8 cellular contexts compared by ENCODE assay signal in genomic region chr11:90223248-90223585, GRCh38. TPM values are rescaled to one million over a fixed set of nuclear protein-coding genes. Genes with fewer than 3 reads are reported as not detected.
DNase-seq lines count a peak whose midpoint lies in the region; ATAC-seq and TF ChIP-seq lines count a peak whose summit lies in the region.

No MANE protein-coding gene starts in this region.

- peak overlapping the region; percentile 83 for H3K4me2 ChIP-seq in neuronal stem cell (ENCODE audit: insufficient read depth, low read length, poor library complexity, severe bottlenecking)

- H2BK15ac ChIP-seq in neuronal stem cell (ENCODE audit: low read length) = no peak overlapping the region

- H3K27ac ChIP-seq in A673 (ENCODE audit: low read depth, low read length, poor library complexity, severe bottlenecking) = peak overlapping the region; percentile 85
- H3K27ac ChIP-seq in epithelial cell of prostate = peak overlapping the region; percentile 60
- peak overlapping the region; percentile 6 for H3K27ac ChIP-seq in neuronal stem cell (replicated peaks; ENCODE audit: low read length)

- no peak overlapping the region for H3K14ac ChIP-seq in neuronal stem cell (ENCODE audit: low read length)

- H3K27me3 ChIP-seq in A673 (replicated peaks; ENCODE audit: insufficient read depth, low read depth, low read length, poor library complexity) (no peaks in the 10 kb centered on the region), neuronal stem cell (ENCODE audit: control insufficient read depth in 3 of 3, insufficient read depth in 3 of 3, low read depth in 1 of 3, low read length in 3 of 3) (no peaks in the 10 kb centered on the region)

- no peaks in the 10 kb centered on the region for H3K79me1 ChIP-seq in neuronal stem cell (ENCODE audit: low read depth, low read length)

- no peak overlapping the region for H2BK120ac ChIP-seq in neuronal stem cell (ENCODE audit: low read depth, low read length)

- peak overlapping the region; percentile 84 for H3K18ac ChIP-seq in neuronal stem cell (ENCODE audit: low read length)

- H3K4me3 ChIP-seq in A673 (ENCODE audit: low read depth, low read length, poor library complexity, severe bottlenecking) (peak overlapping the region; percentile 73), neuronal stem cell (ENCODE audit: low read length in 2 of 2) (peak overlapping the region; percentile 71 to 90)

- H2BK12ac ChIP-seq in neuronal stem cell (ENCODE audit: low read length) = no peak overlapping the region

- CTCF ChIA-PET in A673 (lab: Charles Lee) = interaction anchor here (0.6 kb wide), 1 partner anchor 13 kb away, joined by 3 read pairs; no protein-coding TSS in a partner anchor

- H3K23ac ChIP-seq in neuronal stem cell (ENCODE audit: low read depth, low read length, poor library complexity) = peak overlapping the region; percentile 58

- no peak for DNase-seq in A673 (ENCODE audit: low spot score)
- DNase-seq in NCI-H524 treated with DMSO at 0.1 percent for 48 hours (lab: John Stamatoyannopoulos, UW) = peak; percentile 63
- no peak for DNase-seq in epithelial cell of prostate (ENCODE audit: low read depth, low spot score)
- no peak for DNase-seq in neuronal stem cell (ENCODE audit: low spot score)
- no peak for DNase-seq in NCI-H2171 treated with DMSO at 0.1 percent for 48 hours (lab: John Stamatoyannopoulos, UW)
- DNase-seq in NOMO-1 treated with DMSO at 0.1 percent for 48 hours (lab: John Stamatoyannopoulos, UW; ENCODE audit: unreplicated experiment) = no peak
- no peak for DNase-seq in central memory CD4-positive, alpha-beta T cell

- peak overlapping the region; percentile 53 for H4K8ac ChIP-seq in neuronal stem cell (ENCODE audit: low read depth, low read length)

- no peak overlapping the region for H3K4ac ChIP-seq in neuronal stem cell (ENCODE audit: low read length)

- H3K36me3 ChIP-seq in A673 (ENCODE audit: insufficient read depth, low read length, poor library complexity, severe bottlenecking) (peaks cover 8% of the 10 kb centered on the region), neuronal stem cell (replicated peaks in 1 of 2; ENCODE audit: control insufficient read depth in 2 of 2, insufficient read depth in 2 of 2, low read length in 2 of 2) (no peaks in the 10 kb centered on the region)

- H4K91ac ChIP-seq in neuronal stem cell (ENCODE audit: low read depth, low read length, poor library complexity) = no peak overlapping the region

- intact Hi-C loops in A673 (cut with micrococcal nuclease; ENCODE audit: unreplicated experiment) = no loop called here

- H2BK5ac ChIP-seq in neuronal stem cell (ENCODE audit: low read length) = no peak overlapping the region

- TSS peak; percentile 77 for BruUV-seq in A673 (replicated peaks; lab: Mats Ljungman, UMichigan)

- H3K9ac ChIP-seq in neuronal stem cell (ENCODE audit: low read depth, low read length, poor library complexity) = peak overlapping the region; percentile 91

- POLR2A ChIA-PET in A673 (lab: Charles Lee; ENCODE audit: low non-redundant PET) = no interaction called here

- TF ChIP-seq CTCF in A673 (conservative IDR thresholded peaks at IDR 0.05; ENCODE audit: low read depth, low read length) = no peak

- peak; percentile 47 for ATAC-seq in GM21381 (IDR thresholded peaks at IDR 0.05; ENCODE audit: unreplicated experiment)

- H3K4me1 ChIP-seq in A673 (ENCODE audit: insufficient read depth, low read length, poor library complexity, severe bottlenecking) = peaks cover 17% of the 10 kb centered on the region
- peaks cover 0 to 2% of the 10 kb centered on the region in 2 donors for H3K4me1 ChIP-seq in neuronal stem cell (ENCODE audit: control insufficient read depth in 2 of 2, insufficient read depth in 1 of 2, low read depth in 1 of 2, low read length in 2 of 2)

- H2AFZ ChIP-seq in neuronal stem cell (ENCODE audit: low read length) = peak overlapping the region; percentile 92

- H2AK5ac ChIP-seq in neuronal stem cell (ENCODE audit: low read depth, low read length) = no peak overlapping the region

- WGBS in neuronal stem cell (ENCODE audit: extremely low coverage in 2 of 2, insufficient read length in 2 of 2, insufficient replicate concordance in 1 of 2), 2 donors = no CpG with 5 or more reads among the region's 12 CpGs

- H3K9me3 ChIP-seq in A673 (ENCODE audit: low read depth, low read length, poor library complexity, severe bottlenecking) (no peaks in the 10 kb centered on the region), neuronal stem cell (replicated peaks in 1 of 2; ENCODE audit: control insufficient read depth in 2 of 2, insufficient read depth in 1 of 2, low read depth in 1 of 2, low read length in 2 of 2) (no peaks in the 10 kb centered on the region)

RNA-seq across cellular contexts. Expression of gene CHORDC1, which starts 0.4 kb away (rescaled TPM):
- total RNA-seq in A673 (2021) = 186 and 244 TPM in 2 replicates
- polyA plus RNA-seq in neuronal stem cell (2013, experiment 1 of 2) = 45.9 TPM
- 47.2 TPM for polyA plus RNA-seq in neuronal stem cell (2013, experiment 2 of 2)

Comparison
In these comparisons a context has a peak if more than half of its experiments do, and no peak if none do; other contexts are left out.
1. H3K27ac ChIP-seq: peak in every context shown above with its lines; median percentile 85 in A673; 60 in epithelial cell of prostate; 6 in neuronal stem cell.